Comparison of ENCODE assay signal across 1 cellular context in the genomic region with DNA sequence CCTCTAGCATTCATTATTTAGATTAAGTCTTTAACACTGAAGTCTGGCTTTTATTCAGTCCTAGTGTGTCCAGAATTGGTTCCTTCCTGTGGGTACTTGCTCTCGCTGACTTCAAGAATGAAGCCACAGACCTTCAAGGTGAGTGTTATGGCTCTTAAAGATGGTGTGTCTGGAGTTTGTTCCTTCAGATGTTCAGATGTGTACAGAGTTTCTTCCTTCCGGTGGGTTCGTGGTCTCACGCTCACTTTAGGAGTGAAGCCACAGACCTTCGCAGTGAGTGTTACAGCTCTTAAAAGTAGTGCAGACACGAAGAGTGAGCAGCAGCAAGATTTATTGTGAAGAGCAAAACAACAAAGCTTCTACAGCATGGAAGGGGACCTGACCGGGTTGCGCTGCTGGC.
A peak's percentile ranks its signal among the peaks of the same experiment; 100 is the strongest.
TF ChIP-seq lines count a peak whose summit lies in the region.

No MANE protein-coding gene starts in this region.

TF ChIP-seq in GM12878, 131 proteins besides CTCF, POLR2A, EP300 and RAD21 (continued from another document):
- TF ChIP-seq, protein P1, sequence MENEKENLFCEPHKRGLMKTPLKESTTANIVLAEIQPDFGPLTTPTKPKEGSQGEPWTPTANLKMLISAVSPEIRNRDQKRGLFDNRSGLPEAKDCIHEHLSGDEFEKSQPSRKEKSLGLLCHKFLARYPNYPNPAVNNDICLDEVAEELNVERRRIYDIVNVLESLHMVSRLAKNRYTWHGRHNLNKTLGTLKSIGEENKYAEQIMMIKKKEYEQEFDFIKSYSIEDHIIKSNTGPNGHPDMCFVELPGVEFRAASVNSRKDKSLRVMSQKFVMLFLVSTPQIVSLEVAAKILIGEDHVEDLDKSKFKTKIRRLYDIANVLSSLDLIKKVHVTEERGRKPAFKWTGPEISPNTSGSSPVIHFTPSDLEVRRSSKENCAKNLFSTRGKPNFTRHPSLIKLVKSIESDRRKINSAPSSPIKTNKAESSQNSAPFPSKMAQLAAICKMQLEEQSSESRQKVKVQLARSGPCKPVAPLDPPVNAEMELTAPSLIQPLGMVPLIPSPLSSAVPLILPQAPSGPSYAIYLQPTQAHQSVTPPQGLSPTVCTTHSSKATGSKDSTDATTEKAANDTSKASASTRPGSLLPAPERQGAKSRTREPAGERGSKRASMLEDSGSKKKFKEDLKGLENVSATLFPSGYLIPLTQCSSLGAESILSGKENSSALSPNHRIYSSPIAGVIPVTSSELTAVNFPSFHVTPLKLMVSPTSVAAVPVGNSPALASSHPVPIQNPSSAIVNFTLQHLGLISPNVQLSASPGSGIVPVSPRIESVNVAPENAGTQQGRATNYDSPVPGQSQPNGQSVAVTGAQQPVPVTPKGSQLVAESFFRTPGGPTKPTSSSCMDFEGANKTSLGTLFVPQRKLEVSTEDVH (IDR thresholded peaks at IDR 0.05; ENCODE audit: low read depth, partially characterized antibody), result no peak
- TF ChIP-seq SMAD1 (IDR thresholded peaks at IDR 0.05; ENCODE audit: low read depth, partially characterized antibody) (peak; percentile 38), CHD2 (IDR thresholded peaks at IDR 0.05; ENCODE audit: borderline replicate concordance, low read depth, low read length) (no peak), SMARCA5 (IDR thresholded peaks at IDR 0.05) (no peak), MEF2B (IDR thresholded peaks at IDR 0.05; ENCODE audit: partially characterized antibody, poor library complexity, severe bottlenecking) (peak; percentile 14), NR2F1 (conservative IDR thresholded peaks at IDR 0.05) (no peak), IKZF2 (IDR thresholded peaks at IDR 0.05) (peak; percentile 45 to 54; a peak in 2 of 4 replicates)
- TF ChIP-seq, protein P2, sequence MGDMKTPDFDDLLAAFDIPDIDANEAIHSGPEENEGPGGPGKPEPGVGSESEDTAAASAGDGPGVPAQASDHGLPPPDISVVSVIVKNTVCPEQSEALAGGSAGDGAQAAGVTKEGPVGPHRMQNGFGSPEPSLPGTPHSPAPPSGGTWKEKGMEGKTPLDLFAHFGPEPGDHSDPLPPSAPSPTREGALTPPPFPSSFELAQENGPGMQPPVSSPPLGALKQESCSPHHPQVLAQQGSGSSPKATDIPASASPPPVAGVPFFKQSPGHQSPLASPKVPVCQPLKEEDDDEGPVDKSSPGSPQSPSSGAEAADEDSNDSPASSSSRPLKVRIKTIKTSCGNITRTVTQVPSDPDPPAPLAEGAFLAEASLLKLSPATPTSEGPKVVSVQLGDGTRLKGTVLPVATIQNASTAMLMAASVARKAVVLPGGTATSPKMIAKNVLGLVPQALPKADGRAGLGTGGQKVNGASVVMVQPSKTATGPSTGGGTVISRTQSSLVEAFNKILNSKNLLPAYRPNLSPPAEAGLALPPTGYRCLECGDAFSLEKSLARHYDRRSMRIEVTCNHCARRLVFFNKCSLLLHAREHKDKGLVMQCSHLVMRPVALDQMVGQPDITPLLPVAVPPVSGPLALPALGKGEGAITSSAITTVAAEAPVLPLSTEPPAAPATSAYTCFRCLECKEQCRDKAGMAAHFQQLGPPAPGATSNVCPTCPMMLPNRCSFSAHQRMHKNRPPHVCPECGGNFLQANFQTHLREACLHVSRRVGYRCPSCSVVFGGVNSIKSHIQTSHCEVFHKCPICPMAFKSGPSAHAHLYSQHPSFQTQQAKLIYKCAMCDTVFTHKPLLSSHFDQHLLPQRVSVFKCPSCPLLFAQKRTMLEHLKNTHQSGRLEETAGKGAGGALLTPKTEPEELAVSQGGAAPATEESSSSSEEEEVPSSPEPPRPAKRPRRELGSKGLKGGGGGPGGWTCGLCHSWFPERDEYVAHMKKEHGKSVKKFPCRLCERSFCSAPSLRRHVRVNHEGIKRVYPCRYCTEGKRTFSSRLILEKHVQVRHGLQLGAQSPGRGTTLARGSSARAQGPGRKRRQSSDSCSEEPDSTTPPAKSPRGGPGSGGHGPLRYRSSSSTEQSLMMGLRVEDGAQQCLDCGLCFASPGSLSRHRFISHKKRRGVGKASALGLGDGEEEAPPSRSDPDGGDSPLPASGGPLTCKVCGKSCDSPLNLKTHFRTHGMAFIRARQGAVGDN (IDR thresholded peaks at IDR 0.05), result peak; percentile 53
- TF ChIP-seq, protein P3, sequence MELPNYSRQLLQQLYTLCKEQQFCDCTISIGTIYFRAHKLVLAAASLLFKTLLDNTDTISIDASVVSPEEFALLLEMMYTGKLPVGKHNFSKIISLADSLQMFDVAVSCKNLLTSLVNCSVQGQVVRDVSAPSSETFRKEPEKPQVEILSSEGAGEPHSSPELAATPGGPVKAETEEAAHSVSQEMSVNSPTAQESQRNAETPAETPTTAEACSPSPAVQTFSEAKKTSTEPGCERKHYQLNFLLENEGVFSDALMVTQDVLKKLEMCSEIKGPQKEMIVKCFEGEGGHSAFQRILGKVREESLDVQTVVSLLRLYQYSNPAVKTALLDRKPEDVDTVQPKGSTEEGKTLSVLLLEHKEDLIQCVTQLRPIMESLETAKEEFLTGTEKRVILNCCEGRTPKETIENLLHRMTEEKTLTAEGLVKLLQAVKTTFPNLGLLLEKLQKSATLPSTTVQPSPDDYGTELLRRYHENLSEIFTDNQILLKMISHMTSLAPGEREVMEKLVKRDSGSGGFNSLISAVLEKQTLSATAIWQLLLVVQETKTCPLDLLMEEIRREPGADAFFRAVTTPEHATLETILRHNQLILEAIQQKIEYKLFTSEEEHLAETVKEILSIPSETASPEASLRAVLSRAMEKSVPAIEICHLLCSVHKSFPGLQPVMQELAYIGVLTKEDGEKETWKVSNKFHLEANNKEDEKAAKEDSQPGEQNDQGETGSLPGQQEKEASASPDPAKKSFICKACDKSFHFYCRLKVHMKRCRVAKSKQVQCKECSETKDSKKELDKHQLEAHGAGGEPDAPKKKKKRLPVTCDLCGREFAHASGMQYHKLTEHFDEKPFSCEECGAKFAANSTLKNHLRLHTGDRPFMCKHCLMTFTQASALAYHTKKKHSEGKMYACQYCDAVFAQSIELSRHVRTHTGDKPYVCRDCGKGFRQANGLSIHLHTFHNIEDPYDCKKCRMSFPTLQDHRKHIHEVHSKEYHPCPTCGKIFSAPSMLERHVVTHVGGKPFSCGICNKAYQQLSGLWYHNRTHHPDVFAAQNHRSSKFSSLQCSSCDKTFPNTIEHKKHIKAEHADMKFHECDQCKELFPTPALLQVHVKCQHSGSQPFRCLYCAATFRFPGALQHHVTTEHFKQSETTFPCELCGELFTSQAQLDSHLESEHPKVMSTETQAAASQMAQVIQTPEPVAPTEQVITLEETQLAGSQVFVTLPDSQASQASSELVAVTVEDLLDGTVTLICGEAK (IDR thresholded peaks at IDR 0.05; ENCODE audit: borderline replicate concordance), result no peak
- TF ChIP-seq, protein P4, sequence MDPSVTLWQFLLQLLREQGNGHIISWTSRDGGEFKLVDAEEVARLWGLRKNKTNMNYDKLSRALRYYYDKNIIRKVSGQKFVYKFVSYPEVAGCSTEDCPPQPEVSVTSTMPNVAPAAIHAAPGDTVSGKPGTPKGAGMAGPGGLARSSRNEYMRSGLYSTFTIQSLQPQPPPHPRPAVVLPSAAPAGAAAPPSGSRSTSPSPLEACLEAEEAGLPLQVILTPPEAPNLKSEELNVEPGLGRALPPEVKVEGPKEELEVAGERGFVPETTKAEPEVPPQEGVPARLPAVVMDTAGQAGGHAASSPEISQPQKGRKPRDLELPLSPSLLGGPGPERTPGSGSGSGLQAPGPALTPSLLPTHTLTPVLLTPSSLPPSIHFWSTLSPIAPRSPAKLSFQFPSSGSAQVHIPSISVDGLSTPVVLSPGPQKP (IDR thresholded peaks at IDR 0.05; ENCODE audit: low read depth, low read length), result no peak
- TF ChIP-seq, protein P5, sequence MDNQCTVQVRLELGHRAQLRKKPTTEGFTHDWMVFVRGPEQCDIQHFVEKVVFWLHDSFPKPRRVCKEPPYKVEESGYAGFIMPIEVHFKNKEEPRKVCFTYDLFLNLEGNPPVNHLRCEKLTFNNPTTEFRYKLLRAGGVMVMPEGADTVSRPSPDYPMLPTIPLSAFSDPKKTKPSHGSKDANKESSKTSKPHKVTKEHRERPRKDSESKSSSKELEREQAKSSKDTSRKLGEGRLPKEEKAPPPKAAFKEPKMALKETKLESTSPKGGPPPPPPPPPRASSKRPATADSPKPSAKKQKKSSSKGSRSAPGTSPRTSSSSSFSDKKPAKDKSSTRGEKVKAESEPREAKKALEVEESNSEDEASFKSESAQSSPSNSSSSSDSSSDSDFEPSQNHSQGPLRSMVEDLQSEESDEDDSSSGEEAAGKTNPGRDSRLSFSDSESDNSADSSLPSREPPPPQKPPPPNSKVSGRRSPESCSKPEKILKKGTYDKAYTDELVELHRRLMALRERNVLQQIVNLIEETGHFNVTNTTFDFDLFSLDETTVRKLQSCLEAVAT (IDR thresholded peaks at IDR 0.05), result peak; percentile 27; the same call in 1 of the 2 replicates
